Comparison of ENCODE assay signal across 18 cellular contexts in the genomic region with DNA sequence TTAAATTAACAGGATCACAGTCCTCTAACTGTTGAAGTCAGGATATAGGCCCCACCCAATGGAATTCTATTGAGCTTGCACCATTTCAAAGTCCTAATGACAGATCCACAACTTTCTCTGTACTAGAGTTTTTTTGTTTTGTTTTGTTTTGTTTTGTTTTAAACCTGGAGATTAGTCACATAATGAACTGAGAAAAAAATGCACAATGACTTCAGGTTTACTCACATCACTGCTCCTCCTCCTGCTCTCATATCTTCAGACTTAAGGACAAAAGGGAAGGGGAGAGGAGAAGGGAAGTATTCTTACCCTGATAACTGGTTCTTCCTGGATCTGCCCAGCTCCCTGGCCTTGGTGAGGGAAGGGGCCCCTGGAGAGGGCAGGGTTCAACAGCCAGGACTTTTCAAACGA.
DNase-seq lines count a peak whose midpoint lies in the region; ATAC-seq and TF ChIP-seq lines count a peak whose summit lies in the region.
"Had no signal": no experiment of that assay in that cellular context is flagged by ENCODE, and none has a peak within 500 bp of the region (broad histone marks: within the 10 kb centered on the region; RNA-seq: fewer than 3 reads in every experiment).

No MANE protein-coding gene starts in this region.

- H3K27me3 ChIP-seq in adipocyte (replicated peaks; ENCODE audit: control insufficient read depth, insufficient read depth, low read length) (no peaks in the 10 kb centered on the region), foreskin keratinocyte (no peaks in the 10 kb centered on the region), skeletal muscle satellite cell (ENCODE audit: control insufficient read depth, insufficient read depth, low read length) (no peaks in the 10 kb centered on the region)

- peak overlapping the region; percentile 43 for H3K4me2 ChIP-seq in skeletal muscle satellite cell (ENCODE audit: low read length)

- TF ChIP-seq CTCF in foreskin keratinocyte (conservative IDR thresholded peaks at IDR 0.05), result no peak

- H3K9me3 ChIP-seq in adipocyte (ENCODE audit: control insufficient read depth, low read length) (no peaks in the 10 kb centered on the region), skeletal muscle satellite cell (replicated peaks; ENCODE audit: low read length) (no peaks in the 10 kb centered on the region)
- H3K9me3 ChIP-seq: lower lobe of right lung had no signal

- peak; percentile 83 for ATAC-seq in foreskin keratinocyte
- no peak for ATAC-seq in GM19035 (IDR thresholded peaks at IDR 0.05; ENCODE audit: unreplicated experiment)
- ATAC-seq: Right ventricle myocardium inferior; stimulated activated naive CD8-positive, alpha-beta T cell treated with anti-CD3 and anti-CD28 coated beads, Interleukin-15, amount 100 ng/mL, for 72 hours had no signal

- H3K9ac ChIP-seq in adipocyte (ENCODE audit: low read length), result peak overlapping the region; percentile 46
- peak overlapping the region; percentile 39 for H3K9ac ChIP-seq in skeletal muscle satellite cell (ENCODE audit: low read depth, low read length)

- H3K36me3 ChIP-seq in adipocyte (ENCODE audit: control insufficient read depth, insufficient read depth, low read length, severe bottlenecking) (no peaks in the 10 kb centered on the region), skeletal muscle satellite cell (ENCODE audit: insufficient read depth, low read length) (no peaks in the 10 kb centered on the region)
- H3K36me3 ChIP-seq: lower lobe of right lung had no signal

- no peak overlapping the region for H3K27ac ChIP-seq in foreskin keratinocyte
- H3K27ac ChIP-seq: lower lobe of right lung had no signal

- DNase-seq in H4 (ENCODE audit: low spot score) (peak; percentile 56), adipocyte (ENCODE audit: low read depth) (no peak), foreskin keratinocyte (peak; percentile 7 to 25), NCI-H2196 (lab: John Stamatoyannopoulos, UW; ENCODE audit: unreplicated experiment) (no peak), hippocampal formation (lab: John Stamatoyannopoulos, UW) (no peak)
- no peak for DNase-seq in stimulated activated CD4-positive, alpha-beta T cell treated with anti-CD3 and anti-CD28 coated beads, Interleukin-12 subunit alpha, Interleukin-12 subunit beta, amount 100 ng/mL, for 4 hours
- DNase-seq: activated CD4-positive, alpha-beta memory T cell treated with anti-CD3 and anti-CD28 coated beads, Interleukin-2, amount 10 ng/mL, durations not matched to agents 7 days and 5 days; activated naive CD4-positive, alpha-beta T cell treated with anti-CD3 and anti-CD28 coated beads for 36 hours; CD4-positive, alpha-beta memory T cell; KG1; lower lobe of right lung; NCI-H1694; NCI-H526 treated with DMSO at 0.1 percent for 48 hours; posterior cingulate gyrus; stimulated activated naive CD8-positive, alpha-beta T cell treated with anti-CD3 and anti-CD28 coated beads, Interleukin-15, amount 100 ng/mL, for 72 hours had no signal

- peak overlapping the region; percentile 59 for H3K4me3 ChIP-seq in adipocyte (ENCODE audit: low read length)
- H3K4me3 ChIP-seq in skeletal muscle satellite cell (ENCODE audit: low read length), result no peak overlapping the region
- H3K4me3 ChIP-seq: lower lobe of right lung had no signal

- H3K4me1 ChIP-seq in adipocyte (ENCODE audit: control insufficient read depth, insufficient read depth, low read length) (peaks cover 16% of the 10 kb centered on the region), foreskin keratinocyte (no peaks in the 10 kb centered on the region), skeletal muscle satellite cell (ENCODE audit: control insufficient read depth, insufficient read depth, low read length) (peaks cover 21% of the 10 kb centered on the region)

Comparison
In these comparisons a context has a peak if more than half of its experiments do, and no peak if none do; other contexts are left out.
1. DNase-seq: peak in H4 (single experiment) and foreskin keratinocyte (2 of 2); none in adipocyte (single experiment), stimulated activated CD4-positive, alpha-beta T cell treated with anti-CD3 and anti-CD28 coated beads, Interleukin-12 subunit alpha, Interleukin-12 subunit beta, amount 100 ng/mL, for 4 hours (single experiment), NCI-H2196 (single experiment) and hippocampal formation (0 of 2).